21 cellular contexts compared by ENCODE assay signal in the genomic region with DNA sequence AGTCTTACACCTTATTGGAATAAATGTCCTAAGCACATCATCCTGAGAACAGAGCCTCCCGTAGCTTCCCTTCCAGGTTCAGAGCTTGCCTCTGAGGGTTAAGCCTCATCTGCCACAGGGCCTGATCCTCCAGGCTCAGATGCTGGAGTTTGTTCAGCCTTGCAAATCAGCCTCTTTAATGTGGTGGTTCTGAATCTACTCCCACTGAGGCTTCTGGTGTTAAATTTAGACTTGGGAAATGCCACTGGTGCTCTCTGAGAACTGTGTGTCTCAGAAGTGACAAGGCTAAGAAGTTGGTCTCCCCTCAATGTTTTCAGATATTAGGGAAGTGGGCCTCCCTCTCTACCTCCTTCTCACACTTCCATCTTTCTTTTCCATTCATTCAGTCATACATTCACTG.
DNase-seq lines count a peak whose midpoint lies in the region; ATAC-seq and TF ChIP-seq lines count a peak whose summit lies in the region.
"Had no signal": no experiment of that assay in that cellular context is flagged by ENCODE, and none has a peak within 500 bp of the region (broad histone marks: within the 10 kb centered on the region; RNA-seq: fewer than 3 reads in every experiment).

No MANE protein-coding gene starts in this region.

- H3K9me3 Mint-ChIP-seq in activated CD8-positive, alpha-beta T cell treated with anti-CD3 and anti-CD28 coated beads for 36 hours: peaks cover 1% of the 10 kb centered on the region
- no peaks in the 10 kb centered on the region for H3K9me3 Mint-ChIP-seq in activated CD8-positive, alpha-beta T cell treated with anti-CD3 and anti-CD28 coated beads, Interleukin-2, amount 10 ng/mL, durations not matched to agents 7 days and 5 days (ENCODE audit: insufficient read depth)
- H3K9me3 Mint-ChIP-seq in activated T-helper 1 cell treated with anti-CD3 and anti-CD28 coated beads, Interleukin-12 subunit alpha, Interleukin-12 subunit beta, Interleukin-2, Interleukin-4 antibody, amounts not matched to agents 30 ng/mL and 10 ng/mL and 1 ng/mL, durations not matched to agents 14 hours and 24 hours and 36 hours: peaks cover 8% of the 10 kb centered on the region
- H3K9me3 Mint-ChIP-seq in stimulated activated memory B cell treated with anti-CD40 and anti-IgM and Interleukin-4, amounts not matched to agents 10 μg/mL and 1 μg/mL and 100 μg/mL, for 72 hours: no peaks in the 10 kb centered on the region

- peaks cover 40% of the 10 kb centered on the region for H3K36me3 Mint-ChIP-seq in activated CD8-positive, alpha-beta T cell treated with anti-CD3 and anti-CD28 coated beads for 36 hours (ENCODE audit: low read depth)
- peaks cover 2% of the 10 kb centered on the region for H3K36me3 Mint-ChIP-seq in activated CD8-positive, alpha-beta T cell treated with anti-CD3 and anti-CD28 coated beads, Interleukin-2, amount 10 ng/mL, durations not matched to agents 7 days and 5 days (ENCODE audit: low read depth)
- peaks cover 23% of the 10 kb centered on the region for H3K36me3 Mint-ChIP-seq in activated T-helper 1 cell treated with anti-CD3 and anti-CD28 coated beads, Interleukin-12 subunit alpha, Interleukin-12 subunit beta, Interleukin-2, Interleukin-4 antibody, amounts not matched to agents 30 ng/mL and 10 ng/mL and 1 ng/mL, durations not matched to agents 14 hours and 24 hours and 36 hours (ENCODE audit: low read depth)
- no peaks in the 10 kb centered on the region for H3K36me3 Mint-ChIP-seq in stimulated activated memory B cell treated with anti-CD40 and anti-IgM and Interleukin-4, amounts not matched to agents 10 μg/mL and 1 μg/mL and 100 μg/mL, for 72 hours

- no peak overlapping the region for H3K4me3 Mint-ChIP-seq in activated CD8-positive, alpha-beta T cell treated with anti-CD3 and anti-CD28 coated beads for 36 hours
- no peak overlapping the region for H3K4me3 Mint-ChIP-seq in activated CD8-positive, alpha-beta T cell treated with anti-CD3 and anti-CD28 coated beads, Interleukin-2, amount 10 ng/mL, durations not matched to agents 7 days and 5 days
- peak overlapping the region; percentile 15 for H3K4me3 Mint-ChIP-seq in activated T-helper 1 cell treated with anti-CD3 and anti-CD28 coated beads, Interleukin-12 subunit alpha, Interleukin-12 subunit beta, Interleukin-2, Interleukin-4 antibody, amounts not matched to agents 30 ng/mL and 10 ng/mL and 1 ng/mL, durations not matched to agents 14 hours and 24 hours and 36 hours
- H3K4me3 Mint-ChIP-seq in stimulated activated memory B cell treated with anti-CD40 and anti-IgM and Interleukin-4, amounts not matched to agents 10 μg/mL and 1 μg/mL and 100 μg/mL, for 72 hours: no peak overlapping the region

- TF ChIP-seq POLR2A in GM18505 (IDR thresholded peaks at IDR 0.05; ENCODE audit: borderline replicate concordance, extremely low read depth, insufficient read depth, insufficient read length): no peak

- H3K27me3 Mint-ChIP-seq in activated CD8-positive, alpha-beta T cell treated with anti-CD3 and anti-CD28 coated beads for 36 hours: no peaks in the 10 kb centered on the region
- no peaks in the 10 kb centered on the region for H3K27me3 Mint-ChIP-seq in activated CD8-positive, alpha-beta T cell treated with anti-CD3 and anti-CD28 coated beads, Interleukin-2, amount 10 ng/mL, durations not matched to agents 7 days and 5 days (ENCODE audit: low read depth)
- H3K27me3 Mint-ChIP-seq in activated T-helper 1 cell treated with anti-CD3 and anti-CD28 coated beads, Interleukin-12 subunit alpha, Interleukin-12 subunit beta, Interleukin-2, Interleukin-4 antibody, amounts not matched to agents 30 ng/mL and 10 ng/mL and 1 ng/mL, durations not matched to agents 14 hours and 24 hours and 36 hours (ENCODE audit: insufficient read depth): no peaks in the 10 kb centered on the region
- no peaks in the 10 kb centered on the region for H3K27me3 Mint-ChIP-seq in stimulated activated memory B cell treated with anti-CD40 and anti-IgM and Interleukin-4, amounts not matched to agents 10 μg/mL and 1 μg/mL and 100 μg/mL, for 72 hours

- peaks cover 69% of the 10 kb centered on the region for H3K4me1 Mint-ChIP-seq in activated CD8-positive, alpha-beta T cell treated with anti-CD3 and anti-CD28 coated beads for 36 hours (ENCODE audit: low read depth)
- peaks cover 23% of the 10 kb centered on the region for H3K4me1 Mint-ChIP-seq in activated CD8-positive, alpha-beta T cell treated with anti-CD3 and anti-CD28 coated beads, Interleukin-2, amount 10 ng/mL, durations not matched to agents 7 days and 5 days (ENCODE audit: low read depth)
- peaks cover 76% of the 10 kb centered on the region for H3K4me1 Mint-ChIP-seq in activated T-helper 1 cell treated with anti-CD3 and anti-CD28 coated beads, Interleukin-12 subunit alpha, Interleukin-12 subunit beta, Interleukin-2, Interleukin-4 antibody, amounts not matched to agents 30 ng/mL and 10 ng/mL and 1 ng/mL, durations not matched to agents 14 hours and 24 hours and 36 hours (ENCODE audit: low read depth)
- peaks cover 31% of the 10 kb centered on the region for H3K4me1 Mint-ChIP-seq in stimulated activated memory B cell treated with anti-CD40 and anti-IgM and Interleukin-4, amounts not matched to agents 10 μg/mL and 1 μg/mL and 100 μg/mL, for 72 hours

- CTCF ChIA-PET in activated CD8-positive, alpha-beta T cell treated with anti-CD3 and anti-CD28 coated beads for 36 hours (lab: Charles Lee): interaction anchor here (1.5 kb wide), 1 partner anchor 14 kb away, joined by 3 read pairs; no protein-coding TSS in a partner anchor
- CTCF ChIA-PET in activated CD8-positive, alpha-beta T cell treated with anti-CD3 and anti-CD28 coated beads, Interleukin-2, amount 10 ng/mL, durations not matched to agents 7 days and 5 days (lab: Charles Lee): no interaction called here

- POLR2A ChIA-PET in activated CD8-positive, alpha-beta T cell treated with anti-CD3 and anti-CD28 coated beads for 36 hours (lab: Charles Lee): no interaction called here
- POLR2A ChIA-PET in activated CD8-positive, alpha-beta T cell treated with anti-CD3 and anti-CD28 coated beads, Interleukin-2, amount 10 ng/mL, durations not matched to agents 7 days and 5 days (lab: Charles Lee): no interaction called here

- intact Hi-C loops in activated CD8-positive, alpha-beta T cell treated with anti-CD3 and anti-CD28 coated beads for 36 hours (cut with micrococcal nuclease): loop anchor here (10.0 kb wide), 2 partner anchors 139 to 499 kb away; a partner anchor contains a TSS
- intact Hi-C loops in activated T-helper 1 cell treated with anti-CD3 and anti-CD28 coated beads, Interleukin-12 subunit alpha, Interleukin-12 subunit beta, Interleukin-2, Interleukin-4 antibody, amounts not matched to agents 30 ng/mL and 10 ng/mL and 1 ng/mL, durations not matched to agents 14 hours and 24 hours and 36 hours (cut with micrococcal nuclease): loop anchor here (2.0 to 10.0 kb wide), 3 partner anchors 151 to 689 kb away; no protein-coding TSS in a partner anchor

- TF ChIP-seq CTCF in activated CD8-positive, alpha-beta T cell treated with anti-CD3 and anti-CD28 coated beads for 36 hours (IDR thresholded peaks at IDR 0.05): no peak

- peak; percentile 24 for DNase-seq in activated CD8-positive, alpha-beta T cell treated with anti-CD3 and anti-CD28 coated beads for 36 hours
- DNase-seq in activated CD8-positive, alpha-beta T cell treated with anti-CD3 and anti-CD28 coated beads, Interleukin-2, amount 10 ng/mL, durations not matched to agents 7 days and 5 days: no peak
- no peak for DNase-seq in activated T-helper 1 cell treated with anti-CD3 and anti-CD28 coated beads, Interleukin-12 subunit alpha, Interleukin-12 subunit beta, Interleukin-2, Interleukin-4 antibody, amounts not matched to agents 30 ng/mL and 10 ng/mL and 1 ng/mL, durations not matched to agents 14 hours and 24 hours and 36 hours (ENCODE audit: low spot score)
- no peak for DNase-seq in NCI-H2196 (lab: John Stamatoyannopoulos, UW; ENCODE audit: unreplicated experiment)
- no peak for DNase-seq in activated CD8-positive, alpha-beta memory T cell treated with anti-CD3 and anti-CD28 coated beads, Interleukin-2, amount 50 U/mL, for 4 hours
- DNase-seq: activated CD4-positive, CD25-positive, alpha-beta regulatory T cell treated with anti-CD3 and anti-CD28 coated beads, Interleukin-2, amount 50 U/mL, for 72 hours; colonic mucosa; DMS 273 treated with DMSO at 0.1 percent for 48 hours; esophagus squamous epithelium; H7; NCI-H1436; NCI-H524; occipital lobe; RPMI8226; stimulated activated CD4-positive, alpha-beta T cell treated with anti-CD3 and anti-CD28 coated beads, Interleukin-12 subunit alpha, Interleukin-12 subunit beta, amount 100 ng/mL, for 4 hours; stimulated activated CD8-positive, alpha-beta memory T cell treated with anti-CD3 and anti-CD28 coated beads, Interleukin-4, amount 100 ng/mL, for 48 hours; testis had no signal

- no peak for ATAC-seq in activated CD8-positive, alpha-beta T cell treated with anti-CD3 and anti-CD28 coated beads for 36 hours
- ATAC-seq in activated CD8-positive, alpha-beta T cell treated with anti-CD3 and anti-CD28 coated beads, Interleukin-2, amount 10 ng/mL, durations not matched to agents 7 days and 5 days: no peak
- ATAC-seq in GM21786 (IDR thresholded peaks at IDR 0.05; ENCODE audit: unreplicated experiment): peak; percentile 40
- ATAC-seq in stimulated activated memory B cell treated with anti-CD40 and anti-IgM and Interleukin-4, amounts not matched to agents 10 μg/mL and 1 μg/mL and 100 μg/mL, for 72 hours: no peak
- no peak for ATAC-seq in GM18505 (IDR thresholded peaks at IDR 0.05; ENCODE audit: unreplicated experiment)
- ATAC-seq: SK-N-SH treated with all-trans-retinoic acid at 6 μM for 48 hours had no signal

- no peak overlapping the region for H3K27ac Mint-ChIP-seq in activated CD8-positive, alpha-beta T cell treated with anti-CD3 and anti-CD28 coated beads for 36 hours
- H3K27ac Mint-ChIP-seq in activated CD8-positive, alpha-beta T cell treated with anti-CD3 and anti-CD28 coated beads, Interleukin-2, amount 10 ng/mL, durations not matched to agents 7 days and 5 days: no peak overlapping the region
- peak overlapping the region; percentile 86 for H3K27ac Mint-ChIP-seq in activated T-helper 1 cell treated with anti-CD3 and anti-CD28 coated beads, Interleukin-12 subunit alpha, Interleukin-12 subunit beta, Interleukin-2, Interleukin-4 antibody, amounts not matched to agents 30 ng/mL and 10 ng/mL and 1 ng/mL, durations not matched to agents 14 hours and 24 hours and 36 hours
- peak overlapping the region; percentile 48 for H3K27ac Mint-ChIP-seq in stimulated activated memory B cell treated with anti-CD40 and anti-IgM and Interleukin-4, amounts not matched to agents 10 μg/mL and 1 μg/mL and 100 μg/mL, for 72 hours

Comparison
In these comparisons a context has a peak if more than half of its experiments do, and no peak if none do; other contexts are left out.
1. H3K27ac Mint-ChIP-seq: peak in activated T-helper 1 cell treated with anti-CD3 and anti-CD28 coated beads, Interleukin-12 subunit alpha, Interleukin-12 subunit beta, Interleukin-2, Interleukin-4 antibody, amounts not matched to agents 30 ng/mL and 10 ng/mL and 1 ng/mL, durations not matched to agents 14 hours and 24 hours and 36 hours (single experiment) and stimulated activated memory B cell treated with anti-CD40 and anti-IgM and Interleukin-4, amounts not matched to agents 10 μg/mL and 1 μg/mL and 100 μg/mL, for 72 hours (single experiment); none in activated CD8-positive, alpha-beta T cell treated with anti-CD3 and anti-CD28 coated beads for 36 hours (single experiment) and activated CD8-positive, alpha-beta T cell treated with anti-CD3 and anti-CD28 coated beads, Interleukin-2, amount 10 ng/mL, durations not matched to agents 7 days and 5 days (single experiment).